ENCODE assay signal across 1 cellular context in the genomic region with DNA sequence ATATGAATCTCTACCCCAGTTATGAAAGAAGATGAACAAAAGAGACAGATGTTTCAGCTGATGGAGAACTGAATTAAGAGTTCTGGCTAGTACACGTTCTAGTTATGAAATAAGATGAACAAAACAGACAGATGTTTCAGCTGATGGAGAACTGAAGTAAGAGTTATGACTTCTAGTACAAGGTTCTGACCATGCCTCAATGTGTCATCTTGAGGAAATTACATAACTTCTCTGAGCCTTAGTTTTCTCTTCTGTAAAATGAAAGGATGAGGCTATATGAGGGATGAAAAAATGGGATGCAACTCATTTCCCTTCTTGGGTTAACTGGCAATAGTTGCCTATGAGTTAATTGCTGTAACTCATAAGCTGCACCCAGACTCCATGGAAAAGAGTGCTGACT.
TF ChIP-seq lines count a peak whose summit lies in the region.

No MANE protein-coding gene starts in this region.

TF ChIP-seq in K562, 482 proteins besides CTCF, POLR2A, EP300 and RAD21 (continued from another document):
- TF ChIP-seq, protein P1, sequence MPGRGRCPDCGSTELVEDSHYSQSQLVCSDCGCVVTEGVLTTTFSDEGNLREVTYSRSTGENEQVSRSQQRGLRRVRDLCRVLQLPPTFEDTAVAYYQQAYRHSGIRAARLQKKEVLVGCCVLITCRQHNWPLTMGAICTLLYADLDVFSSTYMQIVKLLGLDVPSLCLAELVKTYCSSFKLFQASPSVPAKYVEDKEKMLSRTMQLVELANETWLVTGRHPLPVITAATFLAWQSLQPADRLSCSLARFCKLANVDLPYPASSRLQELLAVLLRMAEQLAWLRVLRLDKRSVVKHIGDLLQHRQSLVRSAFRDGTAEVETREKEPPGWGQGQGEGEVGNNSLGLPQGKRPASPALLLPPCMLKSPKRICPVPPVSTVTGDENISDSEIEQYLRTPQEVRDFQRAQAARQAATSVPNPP (IDR thresholded peaks at IDR 0.05; ENCODE audit: borderline replicate concordance, insufficient read depth, insufficient read length) = no peak
- TF ChIP-seq ZZZ3 (IDR thresholded peaks at IDR 0.05) (no peak), HSF4 (CRISPR knock-in tag; IDR thresholded peaks at IDR 0.05; ENCODE audit: borderline replicate concordance) (no peak)
